ENCODE assay signal across 1 cellular context in the genomic region with DNA sequence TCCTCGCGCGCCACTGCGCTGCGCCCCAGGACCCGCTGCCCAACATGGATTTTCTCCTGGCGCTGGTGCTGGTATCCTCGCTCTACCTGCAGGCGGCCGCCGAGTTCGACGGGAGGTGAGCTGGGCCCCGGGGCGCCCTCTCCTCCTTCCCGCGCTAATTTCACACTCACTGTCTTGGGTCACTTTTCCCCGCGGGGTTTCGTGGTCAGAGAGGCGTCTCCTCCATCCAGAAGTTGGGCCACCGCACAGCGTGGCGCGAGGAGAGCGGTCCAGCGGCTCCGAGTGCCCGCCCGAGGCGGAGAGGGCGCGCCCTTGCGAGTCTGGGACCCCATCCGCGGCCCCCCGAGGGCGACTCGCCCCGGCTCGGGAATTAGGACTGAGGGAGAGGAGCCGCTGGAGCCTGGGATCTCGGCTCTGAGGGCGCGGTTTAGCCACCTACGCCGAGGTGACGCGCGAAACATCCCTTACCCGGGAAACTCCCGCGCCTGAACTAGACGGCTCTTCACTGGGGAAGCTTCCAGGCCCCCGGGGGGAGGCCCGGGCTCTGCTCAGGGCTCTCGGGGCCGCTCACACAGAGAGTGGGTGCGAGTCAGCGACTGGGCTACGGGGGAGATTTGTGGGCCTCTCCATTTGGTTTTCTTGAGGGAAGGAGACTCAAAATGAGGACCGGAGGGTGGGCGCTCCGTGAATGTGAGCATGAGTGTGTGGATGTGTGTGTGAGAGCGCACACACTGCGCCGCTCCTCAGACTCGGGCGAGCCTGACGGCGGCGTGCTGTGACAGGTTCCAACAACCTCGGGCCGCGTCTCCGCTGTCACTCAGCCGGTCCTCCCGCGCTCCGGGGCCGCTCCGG.
TF ChIP-seq lines count a peak whose summit lies in the region.

No MANE protein-coding gene starts in this region.

TF ChIP-seq in HEK293, 187 proteins besides CTCF, POLR2A, EP300 and RAD21 (continued from another document and continues in another):
- TF ChIP-seq ZNF211 (tag by site-specific recombination; IDR thresholded peaks at IDR 0.05; ENCODE audit: low read depth) (no peak), ZNF133 (tag by site-specific recombination; IDR thresholded peaks at IDR 0.05) (no peak), YY2 (tag by site-specific recombination; IDR thresholded peaks at IDR 0.05) (no peak), ZNF169 (tag by site-specific recombination; IDR thresholded peaks at IDR 0.05) (no peak), ZNF292 (tag by site-specific recombination; IDR thresholded peaks at IDR 0.05; ENCODE audit: borderline replicate concordance, low read depth) (no peak), OSR2 (tag by site-specific recombination; IDR thresholded peaks at IDR 0.05) (no peak), ZNF585B (tag by site-specific recombination; IDR thresholded peaks at IDR 0.05) (no peak), ZNF501 (tag by site-specific recombination; IDR thresholded peaks at IDR 0.05) (no peak), ZNF138 (tag by site-specific recombination; IDR thresholded peaks at IDR 0.05; ENCODE audit: borderline replicate concordance) (no peak), ZNF274 (IDR thresholded peaks at IDR 0.05; ENCODE audit: low read length) (no peak), ZNF274 (tag by site-specific recombination; IDR thresholded peaks at IDR 0.05; ENCODE audit: borderline replicate concordance) (no peak), ZNF280C (tag by site-specific recombination; IDR thresholded peaks at IDR 0.05) (no peak), ZNF202 (tag by site-specific recombination; IDR thresholded peaks at IDR 0.05; ENCODE audit: borderline replicate concordance) (no peak), ZNF449 (tag by site-specific recombination; IDR thresholded peaks at IDR 0.05) (peak; percentile 57; the same call in 1 of the 2 replicates), REST (tag by site-specific recombination; IDR thresholded peaks at IDR 0.05) (no peak), FEZF1 (tag by site-specific recombination; IDR thresholded peaks at IDR 0.05) (no peak), ZFP37 (tag by site-specific recombination; IDR thresholded peaks at IDR 0.05) (no peak), ZNF610 (tag by site-specific recombination; IDR thresholded peaks at IDR 0.05; ENCODE audit: borderline replicate concordance) (no peak), ZNF548 (tag by site-specific recombination; IDR thresholded peaks at IDR 0.05) (no peak), ZNF843 (tag by site-specific recombination; IDR thresholded peaks at IDR 0.05) (no peak), IKZF3 (tag by site-specific recombination; IDR thresholded peaks at IDR 0.05) (0 out of 2 replicates have a peak, but pooled peaks have one; percentile 28), ZNF354C (tag by site-specific recombination; IDR thresholded peaks at IDR 0.05; ENCODE audit: borderline replicate concordance, low read depth) (no peak), ZNF623 (tag by site-specific recombination; IDR thresholded peaks at IDR 0.05) (no peak), ZNF654 (tag by site-specific recombination; IDR thresholded peaks at IDR 0.05; ENCODE audit: low read depth) (no peak), AEBP2 (tag by site-specific recombination; IDR thresholded peaks at IDR 0.05; ENCODE audit: borderline replicate concordance) (no peak), ZNF121 (tag by site-specific recombination; IDR thresholded peaks at IDR 0.05) (no peak), ZNF560 (tag by site-specific recombination; IDR thresholded peaks at IDR 0.05; ENCODE audit: borderline replicate concordance) (no peak), PRDM1 (tag by site-specific recombination; IDR thresholded peaks at IDR 0.05) (peak; percentile 25; the same call in 1 of the 2 replicates), ZNF423 (tag by site-specific recombination; IDR thresholded peaks at IDR 0.05) (no peak), ZNF558 (tag by site-specific recombination; IDR thresholded peaks at IDR 0.05) (no peak), MZF1 (tag by site-specific recombination; IDR thresholded peaks at IDR 0.05; ENCODE audit: borderline replicate concordance) (no peak), ZNF10 (tag by site-specific recombination; IDR thresholded peaks at IDR 0.05) (no peak), ZNF785 (tag by site-specific recombination; IDR thresholded peaks at IDR 0.05) (no peak), ZNF792 (tag by site-specific recombination; IDR thresholded peaks at IDR 0.05) (no peak), ZNF26 (tag by site-specific recombination; IDR thresholded peaks at IDR 0.05) (no peak), ZIC2 (tag by site-specific recombination; IDR thresholded peaks at IDR 0.05) (peak; percentile 64), ZNF580 (tag by site-specific recombination; IDR thresholded peaks at IDR 0.05) (no peak), ZFP3 (tag by site-specific recombination; IDR thresholded peaks at IDR 0.05; ENCODE audit: low read depth) (no peak), ZNF157 (tag by site-specific recombination; IDR thresholded peaks at IDR 0.05) (no peak), SCRT1 (tag by site-specific recombination; IDR thresholded peaks at IDR 0.05; ENCODE audit: borderline replicate concordance) (no peak), ZNF391 (tag by site-specific recombination; IDR thresholded peaks at IDR 0.05; ENCODE audit: borderline replicate concordance, low read depth) (no peak), ZNF629 (tag by site-specific recombination; IDR thresholded peaks at IDR 0.05) (no peak), ZNF324 (tag by site-specific recombination; IDR thresholded peaks at IDR 0.05) (no peak), ZNF621 (tag by site-specific recombination; IDR thresholded peaks at IDR 0.05) (no peak), ZNF514 (tag by site-specific recombination; IDR thresholded peaks at IDR 0.05) (no peak), ZNF114 (tag by site-specific recombination; IDR thresholded peaks at IDR 0.05) (no peak), ELK4 (IDR thresholded peaks at IDR 0.05; ENCODE audit: borderline replicate concordance, low read depth, low read length) (no peak), TCF7L2 (IDR thresholded peaks at IDR 0.05; ENCODE audit: borderline replicate concordance, low read depth, low read length) (no peak), GLIS1 (tag by site-specific recombination; IDR thresholded peaks at IDR 0.05) (no peak), ZNF658 (tag by site-specific recombination; IDR thresholded peaks at IDR 0.05) (no peak)
- TF ChIP-seq, protein P1, sequence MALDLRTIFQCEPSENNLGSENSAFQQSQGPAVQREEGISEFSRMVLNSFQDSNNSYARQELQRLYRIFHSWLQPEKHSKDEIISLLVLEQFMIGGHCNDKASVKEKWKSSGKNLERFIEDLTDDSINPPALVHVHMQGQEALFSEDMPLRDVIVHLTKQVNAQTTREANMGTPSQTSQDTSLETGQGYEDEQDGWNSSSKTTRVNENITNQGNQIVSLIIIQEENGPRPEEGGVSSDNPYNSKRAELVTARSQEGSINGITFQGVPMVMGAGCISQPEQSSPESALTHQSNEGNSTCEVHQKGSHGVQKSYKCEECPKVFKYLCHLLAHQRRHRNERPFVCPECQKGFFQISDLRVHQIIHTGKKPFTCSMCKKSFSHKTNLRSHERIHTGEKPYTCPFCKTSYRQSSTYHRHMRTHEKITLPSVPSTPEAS (tag by site-specific recombination; IDR thresholded peaks at IDR 0.05) = no peak; the same call in 1 of the 2 replicates
- TF ChIP-seq, protein P2, sequence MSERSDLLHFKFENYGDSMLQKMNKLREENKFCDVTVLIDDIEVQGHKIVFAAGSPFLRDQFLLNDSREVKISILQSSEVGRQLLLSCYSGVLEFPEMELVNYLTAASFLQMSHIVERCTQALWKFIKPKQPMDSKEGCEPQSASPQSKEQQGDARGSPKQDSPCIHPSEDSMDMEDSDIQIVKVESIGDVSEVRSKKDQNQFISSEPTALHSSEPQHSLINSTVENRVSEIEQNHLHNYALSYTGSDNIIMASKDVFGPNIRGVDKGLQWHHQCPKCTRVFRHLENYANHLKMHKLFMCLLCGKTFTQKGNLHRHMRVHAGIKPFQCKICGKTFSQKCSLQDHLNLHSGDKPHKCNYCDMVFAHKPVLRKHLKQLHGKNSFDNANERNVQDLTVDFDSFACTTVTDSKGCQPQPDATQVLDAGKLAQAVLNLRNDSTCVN (tag by site-specific recombination; optimal IDR thresholded peaks at IDR 0.05) = peak; percentile 68
